Comparison of ENCODE assay signal across 1 cellular context in genomic region chr1:157798211-157798610, GRCh38.
A peak's percentile ranks its signal among the peaks of the same experiment; 100 is the strongest.
TF ChIP-seq lines count a peak whose summit lies in the region.

No MANE protein-coding gene starts in this region.

TF ChIP-seq in GM12878, 131 proteins besides CTCF, POLR2A, EP300 and RAD21:
- TF ChIP-seq, protein P1, sequence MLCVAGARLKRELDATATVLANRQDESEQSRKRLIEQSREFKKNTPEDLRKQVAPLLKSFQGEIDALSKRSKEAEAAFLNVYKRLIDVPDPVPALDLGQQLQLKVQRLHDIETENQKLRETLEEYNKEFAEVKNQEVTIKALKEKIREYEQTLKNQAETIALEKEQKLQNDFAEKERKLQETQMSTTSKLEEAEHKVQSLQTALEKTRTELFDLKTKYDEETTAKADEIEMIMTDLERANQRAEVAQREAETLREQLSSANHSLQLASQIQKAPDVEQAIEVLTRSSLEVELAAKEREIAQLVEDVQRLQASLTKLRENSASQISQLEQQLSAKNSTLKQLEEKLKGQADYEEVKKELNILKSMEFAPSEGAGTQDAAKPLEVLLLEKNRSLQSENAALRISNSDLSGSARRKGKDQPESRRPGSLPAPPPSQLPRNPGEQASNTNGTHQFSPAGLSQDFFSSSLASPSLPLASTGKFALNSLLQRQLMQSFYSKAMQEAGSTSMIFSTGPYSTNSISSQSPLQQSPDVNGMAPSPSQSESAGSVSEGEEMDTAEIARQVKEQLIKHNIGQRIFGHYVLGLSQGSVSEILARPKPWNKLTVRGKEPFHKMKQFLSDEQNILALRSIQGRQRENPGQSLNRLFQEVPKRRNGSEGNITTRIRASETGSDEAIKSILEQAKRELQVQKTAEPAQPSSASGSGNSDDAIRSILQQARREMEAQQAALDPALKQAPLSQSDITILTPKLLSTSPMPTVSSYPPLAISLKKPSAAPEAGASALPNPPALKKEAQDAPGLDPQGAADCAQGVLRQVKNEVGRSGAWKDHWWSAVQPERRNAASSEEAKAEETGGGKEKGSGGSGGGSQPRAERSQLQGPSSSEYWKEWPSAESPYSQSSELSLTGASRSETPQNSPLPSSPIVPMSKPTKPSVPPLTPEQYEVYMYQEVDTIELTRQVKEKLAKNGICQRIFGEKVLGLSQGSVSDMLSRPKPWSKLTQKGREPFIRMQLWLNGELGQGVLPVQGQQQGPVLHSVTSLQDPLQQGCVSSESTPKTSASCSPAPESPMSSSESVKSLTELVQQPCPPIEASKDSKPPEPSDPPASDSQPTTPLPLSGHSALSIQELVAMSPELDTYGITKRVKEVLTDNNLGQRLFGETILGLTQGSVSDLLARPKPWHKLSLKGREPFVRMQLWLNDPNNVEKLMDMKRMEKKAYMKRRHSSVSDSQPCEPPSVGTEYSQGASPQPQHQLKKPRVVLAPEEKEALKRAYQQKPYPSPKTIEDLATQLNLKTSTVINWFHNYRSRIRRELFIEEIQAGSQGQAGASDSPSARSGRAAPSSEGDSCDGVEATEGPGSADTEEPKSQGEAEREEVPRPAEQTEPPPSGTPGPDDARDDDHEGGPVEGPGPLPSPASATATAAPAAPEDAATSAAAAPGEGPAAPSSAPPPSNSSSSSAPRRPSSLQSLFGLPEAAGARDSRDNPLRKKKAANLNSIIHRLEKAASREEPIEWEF (IDR thresholded peaks at IDR 0.05; ENCODE audit: insufficient replicate concordance, low read depth, low read length), result no peak
- TF ChIP-seq HDAC2 (IDR thresholded peaks at IDR 0.05), result no peak
- TF ChIP-seq SMAD1 (IDR thresholded peaks at IDR 0.05; ENCODE audit: low read depth, partially characterized antibody), result no peak
- TF ChIP-seq ZBTB40 (IDR thresholded peaks at IDR 0.05; ENCODE audit: borderline replicate concordance), result no peak
- TF ChIP-seq RBBP5 (conservative IDR thresholded peaks at IDR 0.05), result no peak
- no peak for TF ChIP-seq HSF1 (IDR thresholded peaks at IDR 0.05; ENCODE audit: low read depth, low read length)
- TF ChIP-seq PAX5 (IDR thresholded peaks at IDR 0.05; ENCODE audit: borderline replicate concordance, low read depth, low read length), result peak; percentile 44; the same call in 1 of the 2 replicates
- TF ChIP-seq BMI1 (IDR thresholded peaks at IDR 0.05; ENCODE audit: borderline replicate concordance), result no peak
- no peak for TF ChIP-seq JUNB (IDR thresholded peaks at IDR 0.05)
- TF ChIP-seq, protein P2, sequence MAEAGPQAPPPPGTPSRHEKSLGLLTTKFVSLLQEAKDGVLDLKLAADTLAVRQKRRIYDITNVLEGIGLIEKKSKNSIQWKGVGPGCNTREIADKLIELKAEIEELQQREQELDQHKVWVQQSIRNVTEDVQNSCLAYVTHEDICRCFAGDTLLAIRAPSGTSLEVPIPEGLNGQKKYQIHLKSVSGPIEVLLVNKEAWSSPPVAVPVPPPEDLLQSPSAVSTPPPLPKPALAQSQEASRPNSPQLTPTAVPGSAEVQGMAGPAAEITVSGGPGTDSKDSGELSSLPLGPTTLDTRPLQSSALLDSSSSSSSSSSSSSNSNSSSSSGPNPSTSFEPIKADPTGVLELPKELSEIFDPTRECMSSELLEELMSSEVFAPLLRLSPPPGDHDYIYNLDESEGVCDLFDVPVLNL (IDR thresholded peaks at IDR 0.05; ENCODE audit: low read depth, low read length), result no peak
- TF ChIP-seq RFX5 (IDR thresholded peaks at IDR 0.05; ENCODE audit: low read depth, low read length), result no peak
- peak in 1 of 2 experiments; percentile 6; a peak in 1 of 4 replicates for TF ChIP-seq BHLHE40 (IDR thresholded peaks at IDR 0.05; ENCODE audit: borderline replicate concordance in 1 of 2, low read depth in 2 of 2, low read length in 1 of 2)
- TF ChIP-seq FOXM1 (IDR thresholded peaks at IDR 0.05; ENCODE audit: low read depth, low read length), result no peak
TF ChIP-seq in GM12878: peak in this region for 2.
